ENCODE assay signal across 2 cellular contexts in the genomic region with DNA sequence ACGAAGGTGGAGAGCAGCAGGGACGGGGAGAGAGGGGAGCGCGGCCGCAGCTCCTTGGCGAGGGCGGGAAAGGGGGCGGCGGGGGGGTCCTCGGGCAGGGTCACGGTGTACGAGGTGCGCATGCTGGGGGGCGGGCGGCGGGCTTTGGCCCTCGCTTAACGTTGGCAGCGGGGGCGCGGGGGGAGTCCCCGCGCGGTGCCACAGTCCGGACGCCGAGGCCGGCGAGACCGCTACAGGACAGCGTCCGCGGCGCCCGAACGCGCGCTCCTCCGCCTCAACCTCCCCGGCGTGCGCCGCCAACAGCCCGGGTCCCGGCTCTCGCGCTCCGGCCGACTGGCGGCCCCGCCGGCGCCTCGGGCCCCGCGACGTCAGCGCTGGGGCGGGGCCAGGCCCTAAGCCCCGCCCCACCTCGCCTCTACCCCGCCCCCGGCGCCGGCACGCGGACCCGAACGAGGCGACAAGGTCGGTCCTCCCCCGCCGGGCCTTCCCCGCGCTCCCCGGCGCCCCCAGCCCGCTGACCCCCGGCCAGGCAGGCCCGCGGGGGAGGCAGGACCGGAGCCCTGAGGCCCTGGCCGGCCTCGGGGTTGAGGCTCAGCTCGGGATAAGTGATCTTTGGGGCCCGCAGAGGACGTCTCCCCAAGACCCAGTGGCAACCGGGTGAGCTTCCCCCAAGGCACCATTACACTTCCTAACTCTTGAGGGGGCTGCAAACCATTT.
TF ChIP-seq lines count a peak whose summit lies in the region.

No MANE protein-coding gene starts in this region.

TF ChIP-seq in liver, 16 proteins besides CTCF, POLR2A, EP300 and RAD21:
- no peak for TF ChIP-seq HNF4G (IDR thresholded peaks at IDR 0.05)
- no peak for TF ChIP-seq HNF4A (conservative IDR thresholded peaks at IDR 0.05)
- TF ChIP-seq, protein P1, sequence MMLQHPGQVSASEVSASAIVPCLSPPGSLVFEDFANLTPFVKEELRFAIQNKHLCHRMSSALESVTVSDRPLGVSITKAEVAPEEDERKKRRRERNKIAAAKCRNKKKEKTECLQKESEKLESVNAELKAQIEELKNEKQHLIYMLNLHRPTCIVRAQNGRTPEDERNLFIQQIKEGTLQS (IDR thresholded peaks at IDR 0.05) = no peak
- no peak for TF ChIP-seq SP1 (IDR thresholded peaks at IDR 0.05)
- TF ChIP-seq TAF1 (conservative IDR thresholded peaks at IDR 0.05) = no peak
- TF ChIP-seq RXRA (IDR thresholded peaks at IDR 0.05) = no peak
- no peak for TF ChIP-seq JUND (IDR thresholded peaks at IDR 0.05)
- TF ChIP-seq, protein P2, sequence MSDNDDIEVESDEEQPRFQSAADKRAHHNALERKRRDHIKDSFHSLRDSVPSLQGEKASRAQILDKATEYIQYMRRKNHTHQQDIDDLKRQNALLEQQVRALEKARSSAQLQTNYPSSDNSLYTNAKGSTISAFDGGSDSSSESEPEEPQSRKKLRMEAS (IDR thresholded peaks at IDR 0.05) = no peak
- TF ChIP-seq EGR1 (IDR thresholded peaks at IDR 0.05; ENCODE audit: low read depth in 2 of 2) = no peak
- TF ChIP-seq FOXA2 (IDR thresholded peaks at IDR 0.05) = no peak
- no peak for TF ChIP-seq REST (IDR thresholded peaks at IDR 0.05)
- no peak for TF ChIP-seq NR2F2 (IDR thresholded peaks at IDR 0.05)
- no peak for TF ChIP-seq GABPA (IDR thresholded peaks at IDR 0.05 in 1 of 2, conservative IDR thresholded peaks at IDR 0.05 in 1 of 2)

TF ChIP-seq in HepG2, 621 proteins besides CTCF, POLR2A, EP300 and RAD21:
- TF ChIP-seq IRX3 (CRISPR knock-in tag; IDR thresholded peaks at IDR 0.05; ENCODE audit: borderline replicate concordance, low read depth) (no peak), ZFP36L1 (CRISPR knock-in tag; IDR thresholded peaks at IDR 0.05) (no peak), BRF2 (CRISPR knock-in tag; IDR thresholded peaks at IDR 0.05) (no peak), KDM2A (CRISPR knock-in tag; IDR thresholded peaks at IDR 0.05; ENCODE audit: borderline replicate concordance, low read depth) (no peak), ZBTB42 (CRISPR knock-in tag; IDR thresholded peaks at IDR 0.05) (no peak), ZNF253 (CRISPR knock-in tag; IDR thresholded peaks at IDR 0.05; ENCODE audit: borderline replicate concordance) (no peak), KDM6A (CRISPR knock-in tag; IDR thresholded peaks at IDR 0.05; ENCODE audit: low read depth) (no peak), U2AF1 (optimal IDR thresholded peaks at IDR 0.05; ENCODE audit: low read depth, low read length) (no peak), ZNF260 (CRISPR knock-in tag; IDR thresholded peaks at IDR 0.05; ENCODE audit: borderline replicate concordance, low read depth) (no peak), ZNF383 (CRISPR knock-in tag; IDR thresholded peaks at IDR 0.05; ENCODE audit: borderline replicate concordance) (no peak), MAFG (CRISPR knock-in tag; IDR thresholded peaks at IDR 0.05) (no peak), ZNF337 (CRISPR knock-in tag; IDR thresholded peaks at IDR 0.05; ENCODE audit: borderline replicate concordance, low read depth) (no peak), ZFP36 (IDR thresholded peaks at IDR 0.05; ENCODE audit: borderline replicate concordance, low read depth, low read length, partially characterized antibody) (no peak), ZNF160 (CRISPR knock-in tag; IDR thresholded peaks at IDR 0.05) (no peak), SYNCRIP (IDR thresholded peaks at IDR 0.05; ENCODE audit: insufficient read depth, low read depth, low read length) (no peak)
- TF ChIP-seq, protein P3, sequence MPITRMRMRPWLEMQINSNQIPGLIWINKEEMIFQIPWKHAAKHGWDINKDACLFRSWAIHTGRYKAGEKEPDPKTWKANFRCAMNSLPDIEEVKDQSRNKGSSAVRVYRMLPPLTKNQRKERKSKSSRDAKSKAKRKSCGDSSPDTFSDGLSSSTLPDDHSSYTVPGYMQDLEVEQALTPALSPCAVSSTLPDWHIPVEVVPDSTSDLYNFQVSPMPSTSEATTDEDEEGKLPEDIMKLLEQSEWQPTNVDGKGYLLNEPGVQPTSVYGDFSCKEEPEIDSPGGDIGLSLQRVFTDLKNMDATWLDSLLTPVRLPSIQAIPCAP (CRISPR knock-in tag; IDR thresholded peaks at IDR 0.05; ENCODE audit: low read depth) = no peak
- TF ChIP-seq, protein P4, sequence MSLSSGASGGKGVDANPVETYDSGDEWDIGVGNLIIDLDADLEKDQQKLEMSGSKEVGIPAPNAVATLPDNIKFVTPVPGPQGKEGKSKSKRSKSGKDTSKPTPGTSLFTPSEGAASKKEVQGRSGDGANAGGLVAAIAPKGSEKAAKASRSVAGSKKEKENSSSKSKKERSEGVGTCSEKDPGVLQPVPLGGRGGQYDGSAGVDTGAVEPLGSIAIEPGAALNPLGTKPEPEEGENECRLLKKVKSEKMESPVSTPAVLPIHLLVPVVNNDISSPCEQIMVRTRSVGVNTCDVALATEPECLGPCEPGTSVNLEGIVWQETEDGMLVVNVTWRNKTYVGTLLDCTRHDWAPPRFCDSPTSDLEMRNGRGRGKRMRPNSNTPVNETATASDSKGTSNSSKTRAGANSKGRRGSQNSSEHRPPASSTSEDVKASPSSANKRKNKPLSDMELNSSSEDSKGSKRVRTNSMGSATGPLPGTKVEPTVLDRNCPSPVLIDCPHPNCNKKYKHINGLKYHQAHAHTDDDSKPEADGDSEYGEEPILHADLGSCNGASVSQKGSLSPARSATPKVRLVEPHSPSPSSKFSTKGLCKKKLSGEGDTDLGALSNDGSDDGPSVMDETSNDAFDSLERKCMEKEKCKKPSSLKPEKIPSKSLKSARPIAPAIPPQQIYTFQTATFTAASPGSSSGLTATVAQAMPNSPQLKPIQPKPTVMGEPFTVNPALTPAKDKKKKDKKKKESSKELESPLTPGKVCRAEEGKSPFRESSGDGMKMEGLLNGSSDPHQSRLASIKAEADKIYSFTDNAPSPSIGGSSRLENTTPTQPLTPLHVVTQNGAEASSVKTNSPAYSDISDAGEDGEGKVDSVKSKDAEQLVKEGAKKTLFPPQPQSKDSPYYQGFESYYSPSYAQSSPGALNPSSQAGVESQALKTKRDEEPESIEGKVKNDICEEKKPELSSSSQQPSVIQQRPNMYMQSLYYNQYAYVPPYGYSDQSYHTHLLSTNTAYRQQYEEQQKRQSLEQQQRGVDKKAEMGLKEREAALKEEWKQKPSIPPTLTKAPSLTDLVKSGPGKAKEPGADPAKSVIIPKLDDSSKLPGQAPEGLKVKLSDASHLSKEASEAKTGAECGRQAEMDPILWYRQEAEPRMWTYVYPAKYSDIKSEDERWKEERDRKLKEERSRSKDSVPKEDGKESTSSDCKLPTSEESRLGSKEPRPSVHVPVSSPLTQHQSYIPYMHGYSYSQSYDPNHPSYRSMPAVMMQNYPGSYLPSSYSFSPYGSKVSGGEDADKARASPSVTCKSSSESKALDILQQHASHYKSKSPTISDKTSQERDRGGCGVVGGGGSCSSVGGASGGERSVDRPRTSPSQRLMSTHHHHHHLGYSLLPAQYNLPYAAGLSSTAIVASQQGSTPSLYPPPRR (CRISPR knock-in tag; IDR thresholded peaks at IDR 0.05; ENCODE audit: borderline replicate concordance) = no peak
